Comparison of ENCODE assay signal across 19 cellular contexts in the genomic region with DNA sequence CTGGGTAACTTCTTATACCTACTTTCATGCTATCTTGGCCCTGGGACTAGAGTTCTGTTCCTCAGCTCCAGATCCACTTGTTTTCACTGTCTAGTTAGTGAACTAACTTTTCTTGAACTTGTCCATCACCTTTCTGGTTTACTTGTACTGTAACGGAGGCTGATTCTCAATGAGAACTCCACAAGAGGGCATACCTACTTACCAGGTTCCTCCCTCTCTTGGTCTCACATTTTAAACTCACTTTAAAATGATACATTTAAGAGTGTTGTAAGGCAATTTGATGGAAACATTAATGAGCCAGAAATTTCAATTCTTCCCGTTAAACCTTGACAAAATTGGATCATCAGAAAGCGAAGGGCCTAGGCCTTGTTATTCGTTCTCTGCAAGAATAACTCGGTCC.
"Had no signal": no experiment of that assay in that cellular context is flagged by ENCODE, and none has a peak within 500 bp of the region (broad histone marks: within the 10 kb centered on the region; RNA-seq: fewer than 3 reads in every experiment).

No MANE protein-coding gene starts in this region.

- ATAC-seq: activated T-cell treated with anti-CD3 and anti-CD28 coated beads, Interleukin-2, amount 50 U/mL, for 72 hours; esophagus mucosa; left colon; naive thymus-derived CD8-positive, alpha-beta T cell; right cardiac atrium had no signal

- H3K27me3 ChIP-seq: ascending aorta, breast epithelium, stomach had no signal

- H3K4me3 ChIP-seq: ascending aorta, breast epithelium, prostate gland, skin epidermis, stomach had no signal

- H3K27ac ChIP-seq: ascending aorta, breast epithelium, prostate gland, skin epidermis, stomach had no signal

- H3K4me1 ChIP-seq: ascending aorta, breast epithelium, prostate gland, stomach had no signal

- H3K36me3 ChIP-seq: ascending aorta, breast epithelium, prostate gland, stomach had no signal

- H3K9me3 ChIP-seq: ascending aorta, breast epithelium, prostate gland, stomach had no signal

- DNase-seq: activated CD4-positive, alpha-beta T cell treated with anti-CD3 and anti-CD28 coated beads for 1 hour; activated CD8-positive, alpha-beta memory T cell treated with anti-CD3 and anti-CD28 coated beads for 24 hours; activated CD8-positive, alpha-beta memory T cell treated with anti-CD3 and anti-CD28 coated beads, Interleukin-2, amount 50 U/mL, for 48 hours; activated effector memory CD4-positive, alpha-beta T cell treated with anti-CD3 and anti-CD28 coated beads, Interleukin-2, amount 50 U/mL, for 16 hours; activated T-cell treated with anti-CD3 and anti-CD28 coated beads, Interleukin-2, amount 50 U/mL, for 72 hours; cortex of kidney; left colon; naive thymus-derived CD8-positive, alpha-beta T cell; right cardiac atrium; stimulated activated CD4-positive, alpha-beta T cell treated with anti-CD3 and anti-CD28 coated beads, Interleukin-15, amount 100 ng/mL, for 24 hours; stimulated activated CD4-positive, alpha-beta T cell treated with anti-CD3 and anti-CD28 coated beads, Interleukin-2, amount 100 ng/mL, for 48 hours; stomach; T-helper 1 cell; T-helper 9 cell had no signal
